Comparison of ENCODE assay signal across 8 cellular contexts in genomic region chr22:19641254-19641982, GRCh38.
A peak's percentile ranks its signal among the peaks of the same experiment; 100 is the strongest.
DNase-seq lines count a peak whose midpoint lies in the region; ATAC-seq and TF ChIP-seq lines count a peak whose summit lies in the region.

No MANE protein-coding gene starts in this region.

- no peak overlapping the region for H3K4me3 ChIP-seq in colonic mucosa
- H3K4me3 ChIP-seq in right lobe of liver, result no peak overlapping the region
- H3K4me3 ChIP-seq in uterus, result no peak overlapping the region

- ATAC-seq in right lobe of liver (peak in 2 of 4 donors; percentile 35 to 52), GM18909 (IDR thresholded peaks at IDR 0.05; ENCODE audit: poor library complexity, unreplicated experiment) (no peak)

- H3K4me1 ChIP-seq in colonic mucosa, result no peaks in the 10 kb centered on the region
- no peaks in the 10 kb centered on the region for H3K4me1 ChIP-seq in right lobe of liver
- no peaks in the 10 kb centered on the region for H3K4me1 ChIP-seq in uterus

- TF ChIP-seq POLR2A in right lobe of liver (IDR thresholded peaks at IDR 0.05), result no peak
- no peak for TF ChIP-seq POLR2A in uterus (IDR thresholded peaks at IDR 0.05)

- DNase-seq in AG20443 (ENCODE audit: low spot score), result peak; percentile 50
- peak; percentile 67 for DNase-seq in HuH-7 (ENCODE audit: low spot score)
- DNase-seq in colonic mucosa, result no peak
- no peak for DNase-seq in right lobe of liver
- DNase-seq in KG1 (lab: John Stamatoyannopoulos, UW), result no peak
- no peak for DNase-seq in uterus
- no peak for DNase-seq in germinal center (ENCODE audit: low spot score)

- H3K27me3 ChIP-seq in colonic mucosa, result no peaks in the 10 kb centered on the region
- H3K27me3 ChIP-seq in right lobe of liver, result no peaks in the 10 kb centered on the region
- no peaks in the 10 kb centered on the region for H3K27me3 ChIP-seq in uterus

- WGBS in right lobe of liver (ENCODE audit: insufficient coverage, low coverage, low lambda C conversion rate, missing lambda C conversion rate), result 40% methylated on average over 21 of the region's 25 CpGs

- H3K9me3 ChIP-seq in colonic mucosa (no peaks in the 10 kb centered on the region), right lobe of liver (no peaks in the 10 kb centered on the region), uterus (no peaks in the 10 kb centered on the region)

- H3K36me3 ChIP-seq in colonic mucosa, result no peaks in the 10 kb centered on the region
- H3K36me3 ChIP-seq in right lobe of liver, result no peaks in the 10 kb centered on the region
- no peaks in the 10 kb centered on the region for H3K36me3 ChIP-seq in uterus

- intact Hi-C loops in colonic mucosa (cut with DNase I), result no loop called here
- intact Hi-C loops in right lobe of liver (cut with DNase I), result no loop called here
- intact Hi-C loops in uterus (cut with DNase I; ENCODE audit: low total_unique reads), result no loop called here

- TF ChIP-seq CTCF in colonic mucosa (IDR thresholded peaks at IDR 0.05) (peak; percentile 19), right lobe of liver (IDR thresholded peaks at IDR 0.05) (peak in 3 of 4 donors; percentile 16 to 28 (median 17)), uterus (IDR thresholded peaks at IDR 0.05) (no peak)

- H3K27ac ChIP-seq in colonic mucosa (no peak overlapping the region), right lobe of liver (no peak overlapping the region), uterus (no peak overlapping the region)

- no peak overlapping the region for H3K9ac ChIP-seq in colonic mucosa (ENCODE audit: low read depth in 2 of 2, low read length in 2 of 2)

Comparison
In these comparisons a context has a peak if more than half of its experiments do, and no peak if none do; other contexts are left out.
1. DNase-seq: peak in AG20443 (single experiment) and HuH-7 (single experiment); none in colonic mucosa (single experiment), right lobe of liver (0 of 3), KG1 (single experiment), uterus (0 of 2) and germinal center (single experiment).
2. CTCF ChIP-seq: peak in colonic mucosa (single experiment) and right lobe of liver (3 of 4); none in uterus (0 of 4).